ENCODE assay signal across 11 cellular contexts in genomic region chr2:166727105-166727504, GRCh38.
DNase-seq lines count a peak whose midpoint lies in the region; ATAC-seq and TF ChIP-seq lines count a peak whose summit lies in the region.
"Had no signal": no experiment of that assay in that cellular context is flagged by ENCODE, and none has a peak within 500 bp of the region (broad histone marks: within the 10 kb centered on the region; RNA-seq: fewer than 3 reads in every experiment).

No MANE protein-coding gene starts in this region.

- TF ChIP-seq CTCF in tibial artery (IDR thresholded peaks at IDR 0.05) (no peak), PC-3 (conservative IDR thresholded peaks at IDR 0.05; ENCODE audit: low read depth, low read length) (no peak)

- no peak overlapping the region for H3K9ac ChIP-seq in PC-3 (ENCODE audit: low read length)

- H3K4me3 ChIP-seq in tibial artery (no peak overlapping the region), PC-3 (ENCODE audit: low read length) (no peak overlapping the region)

- no peaks in the 10 kb centered on the region for H3K36me3 Mint-ChIP-seq in stimulated activated memory B cell treated with anti-CD40 and anti-IgM and Interleukin-4, amounts not matched to agents 10 μg/mL and 1 μg/mL and 100 μg/mL, for 72 hours

- H3K36me3 ChIP-seq in tibial artery (no peaks in the 10 kb centered on the region), PC-3 (ENCODE audit: low read depth, low read length) (no peaks in the 10 kb centered on the region)

- peaks cover 24% of the 10 kb centered on the region for H3K9me3 Mint-ChIP-seq in stimulated activated memory B cell treated with anti-CD40 and anti-IgM and Interleukin-4, amounts not matched to agents 10 μg/mL and 1 μg/mL and 100 μg/mL, for 72 hours

- POLR2A ChIA-PET in PC-3 (lab: Charles Lee; ENCODE audit: unreplicated experiment): no interaction called here

- H3K9me2 ChIP-seq in PC-3 (replicated peaks; ENCODE audit: low read length): no peaks in the 10 kb centered on the region

- no peaks in the 10 kb centered on the region for H3F3A ChIP-seq in PC-3 (ENCODE audit: low read length, unreplicated experiment)

- H3K27me3 ChIP-seq in tibial artery: no peaks in the 10 kb centered on the region
- H3K27me3 ChIP-seq in PC-3 (ENCODE audit: low read length): 0 out of 2 replicates have a peak, but pooled peaks cover 6% of the 10 kb centered on the region

- no peak overlapping the region for H2AFZ ChIP-seq in PC-3 (ENCODE audit: low read length)

- H3K27ac Mint-ChIP-seq in stimulated activated memory B cell treated with anti-CD40 and anti-IgM and Interleukin-4, amounts not matched to agents 10 μg/mL and 1 μg/mL and 100 μg/mL, for 72 hours: no peak overlapping the region
- H3K27ac Mint-ChIP-seq: activated CD4-positive, alpha-beta memory T cell treated with anti-CD3 and anti-CD28 coated beads, Interleukin-2, amount 10 ng/mL, durations not matched to agents 7 days and 5 days; nephron progenitor cell had no signal

- CTCF ChIA-PET in PC-3 (lab: Charles Lee): no interaction called here

- no peaks in the 10 kb centered on the region for H3K4me1 Mint-ChIP-seq in stimulated activated memory B cell treated with anti-CD40 and anti-IgM and Interleukin-4, amounts not matched to agents 10 μg/mL and 1 μg/mL and 100 μg/mL, for 72 hours
- H3K4me1 Mint-ChIP-seq: activated CD4-positive, alpha-beta memory T cell treated with anti-CD3 and anti-CD28 coated beads, Interleukin-2, amount 10 ng/mL, durations not matched to agents 7 days and 5 days; nephron progenitor cell had no signal

- H3K4me1 ChIP-seq in tibial artery: no peaks in the 10 kb centered on the region
- no peaks in the 10 kb centered on the region for H3K4me1 ChIP-seq in PC-3 (ENCODE audit: insufficient read depth, low read length)

- no peak overlapping the region for H3K4me2 ChIP-seq in PC-3 (ENCODE audit: low read length)

- intact Hi-C loops in tibial artery (cut with DNase I; ENCODE audit: low total_unique reads) (no loop called here), PC-3 (cut with micrococcal nuclease) (loop anchor here (10.0 kb wide), 1 partner anchor 248 kb away; no protein-coding TSS in a partner anchor)

- H3K4me3 Mint-ChIP-seq in stimulated activated memory B cell treated with anti-CD40 and anti-IgM and Interleukin-4, amounts not matched to agents 10 μg/mL and 1 μg/mL and 100 μg/mL, for 72 hours: no peak overlapping the region
- H3K4me3 Mint-ChIP-seq: activated CD4-positive, alpha-beta memory T cell treated with anti-CD3 and anti-CD28 coated beads, Interleukin-2, amount 10 ng/mL, durations not matched to agents 7 days and 5 days; nephron progenitor cell had no signal

- no peaks in the 10 kb centered on the region for H4K20me1 ChIP-seq in PC-3 (ENCODE audit: low read length)

- no peak overlapping the region for H3K27ac ChIP-seq in tibial artery
- H3K27ac ChIP-seq in PC-3 (ENCODE audit: low read length): no peak overlapping the region

- no peaks in the 10 kb centered on the region for H3K79me2 ChIP-seq in PC-3 (ENCODE audit: low read length)

- DNase-seq in tibial artery (no peak), PC-3 (no peak)
- no peak for DNase-seq in activated CD8-positive, alpha-beta memory T cell treated with anti-CD3 and anti-CD28 coated beads, Interleukin-2, amount 50 U/mL, for 48 hours
- DNase-seq: activated CD4-positive, alpha-beta memory T cell treated with anti-CD3 and anti-CD28 coated beads, Interleukin-2, amount 10 ng/mL, durations not matched to agents 7 days and 5 days; NCI-H187; nephron progenitor cell had no signal

- H3K9me3 ChIP-seq in tibial artery (no peaks in the 10 kb centered on the region), PC-3 (ENCODE audit: low read length) (no peaks in the 10 kb centered on the region)

- no peaks in the 10 kb centered on the region for H3K27me3 Mint-ChIP-seq in stimulated activated memory B cell treated with anti-CD40 and anti-IgM and Interleukin-4, amounts not matched to agents 10 μg/mL and 1 μg/mL and 100 μg/mL, for 72 hours
- H3K27me3 Mint-ChIP-seq: activated CD4-positive, alpha-beta memory T cell treated with anti-CD3 and anti-CD28 coated beads, Interleukin-2, amount 10 ng/mL, durations not matched to agents 7 days and 5 days had no signal

- ATAC-seq in GM19043 (IDR thresholded peaks at IDR 0.05; ENCODE audit: low read depth, unreplicated experiment): peak; percentile 99
- ATAC-seq in HG02623 (IDR thresholded peaks at IDR 0.05; ENCODE audit: unreplicated experiment): peak; percentile 99
- peak; percentile 99 for ATAC-seq in HG03442 (IDR thresholded peaks at IDR 0.05; ENCODE audit: unreplicated experiment)
- peak; percentile 51 for ATAC-seq in stimulated activated memory B cell treated with anti-CD40 and anti-IgM and Interleukin-4, amounts not matched to agents 10 μg/mL and 1 μg/mL and 100 μg/mL, for 72 hours
- ATAC-seq in PC-3: no peak
- ATAC-seq: Right ventricle myocardium inferior had no signal

- BruUV-seq in PC-3 (replicated peaks; lab: Mats Ljungman, UMichigan): no TSS peak
